Comparison of ENCODE assay signal across 14 cellular contexts in the genomic region with DNA sequence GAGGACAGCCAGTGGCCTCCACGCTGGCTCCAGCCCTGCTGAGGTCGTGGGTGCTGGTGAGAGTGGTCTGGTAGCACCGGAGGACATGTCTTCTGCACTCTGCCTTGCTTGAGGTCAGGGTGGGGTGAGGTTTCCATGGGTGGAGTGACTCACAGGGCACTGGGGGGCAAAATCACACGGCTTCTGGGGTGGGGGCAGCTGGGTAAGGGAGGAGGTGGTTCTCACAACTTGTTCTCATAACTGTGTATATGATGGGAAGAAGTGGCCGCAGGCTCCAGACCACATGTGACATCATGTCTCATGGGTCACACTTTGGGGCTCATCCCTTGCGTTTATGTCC. TPM values are rescaled to one million over a fixed set of nuclear protein-coding genes. Genes with fewer than 3 reads are reported as not detected.
DNase-seq lines count a peak whose midpoint lies in the region; ATAC-seq and TF ChIP-seq lines count a peak whose summit lies in the region.
"Had no signal": no experiment of that assay in that cellular context is flagged by ENCODE, and none has a peak within 500 bp of the region (broad histone marks: within the 10 kb centered on the region; RNA-seq: fewer than 3 reads in every experiment).

No MANE protein-coding gene starts in this region.

- no peak overlapping the region for H2AFZ ChIP-seq in smooth muscle cell (ENCODE audit: low read depth)

- intact Hi-C loops in dorsolateral prefrontal cortex (cut with DNase I) = no loop called here

- peaks cover 3% of the 10 kb centered on the region for H3K36me3 Mint-ChIP-seq in T-helper 17 cell (ENCODE audit: low read depth)
- H3K36me3 Mint-ChIP-seq in immature natural killer cell = peaks cover 33 to 37% (median 35%) of the 10 kb centered on the region in 3 donors

- no peaks in the 10 kb centered on the region for H3K4me1 ChIP-seq in smooth muscle cell (ENCODE audit: low read depth)
- H3K4me1 ChIP-seq: Caco-2 had no signal

- DNase-seq in T-helper 17 cell (no peak), activated T-cell treated with anti-CD3 and anti-CD28 coated beads for 4 hours (peak; percentile 28), immature natural killer cell (peak; percentile 97), RPMI8226 (no peak), smooth muscle cell (lab: John Stamatoyannopoulos, UW; ENCODE audit: unreplicated experiment) (no peak), dorsolateral prefrontal cortex (no peak)
- DNase-seq in stimulated activated CD8-positive, alpha-beta memory T cell treated with anti-CD3 and anti-CD28 coated beads, Interleukin-7, amount 100 ng/mL, for 4 hours (ENCODE audit: low read depth in 2 of 2) = peak; percentile 57 to 72
- DNase-seq: amygdala, dermis blood vessel endothelial cell, NCI-H526 treated with DMSO at 0.1 percent for 48 hours, nephron progenitor cell, SIG-M5, WERI-Rb-1 had no signal

- H3K27ac Mint-ChIP-seq in T-helper 17 cell = peak overlapping the region; percentile 91
- H3K27ac Mint-ChIP-seq in immature natural killer cell = peak overlapping the region; percentile 99 to 100 (median 99)
- H3K27ac Mint-ChIP-seq: nephron progenitor cell had no signal

- H3F3A ChIP-seq in smooth muscle cell (ENCODE audit: low read depth) = no peaks in the 10 kb centered on the region

- no peaks in the 10 kb centered on the region for H3K27me3 ChIP-seq in smooth muscle cell (ENCODE audit: low read depth)
- H3K27me3 ChIP-seq in dorsolateral prefrontal cortex = no peaks in the 10 kb centered on the region

- H3K9me3 Mint-ChIP-seq in immature natural killer cell = peaks cover 0 to 2% (median 0%) of the 10 kb centered on the region in 6 donors

- H3K9ac ChIP-seq in smooth muscle cell (ENCODE audit: low read depth) = no peak overlapping the region

- H3K4me2 ChIP-seq in smooth muscle cell = no peak overlapping the region

- H3K4me3 Mint-ChIP-seq in T-helper 17 cell (peak overlapping the region; percentile 96), immature natural killer cell (peak overlapping the region; percentile 99 to 100 (median 100))
- H3K4me3 Mint-ChIP-seq: nephron progenitor cell had no signal

- H3K9me3 ChIP-seq in T-helper 17 cell (ENCODE audit: control insufficient read depth, low read length, poor library complexity, severe bottlenecking) = no peaks in the 10 kb centered on the region
- H3K9me3 ChIP-seq in smooth muscle cell (replicated peaks; ENCODE audit: low read depth) = no peaks in the 10 kb centered on the region
- H3K9me3 ChIP-seq: Caco-2 had no signal

- no peak overlapping the region for H3K27ac ChIP-seq in smooth muscle cell (ENCODE audit: low read depth)
- no peak overlapping the region for H3K27ac ChIP-seq in dorsolateral prefrontal cortex
- H3K27ac ChIP-seq: WERI-Rb-1 had no signal

- no peaks in the 10 kb centered on the region for H3K27me3 Mint-ChIP-seq in T-helper 17 cell
- peaks cover 18 to 56% (median 51%) of the 10 kb centered on the region in 3 donors for H3K27me3 Mint-ChIP-seq in immature natural killer cell (ENCODE audit: low read depth in 3 of 3)

- no peaks in the 10 kb centered on the region for H4K20me1 ChIP-seq in smooth muscle cell (ENCODE audit: low read depth)

- ATAC-seq in T-helper 17 cell = no peak

- 79% methylated on average over 6 of the region's 6 CpGs for WGBS in smooth muscle cell (ENCODE audit: low lambda C conversion rate)

- no peaks in the 10 kb centered on the region for H3K79me2 ChIP-seq in smooth muscle cell (ENCODE audit: low read depth)

- H3K36me3 ChIP-seq in smooth muscle cell (ENCODE audit: low read depth) = no peaks in the 10 kb centered on the region
- H3K36me3 ChIP-seq: WERI-Rb-1 had no signal

- no peak for TF ChIP-seq CTCF in smooth muscle cell (IDR thresholded peaks at IDR 0.05; ENCODE audit: borderline replicate concordance, insufficient read depth, poor library complexity, severe bottlenecking)
- no peak for TF ChIP-seq CTCF in dorsolateral prefrontal cortex (IDR thresholded peaks at IDR 0.05 in 54 of 56, conservative IDR thresholded peaks at IDR 0.05 in 2 of 56; ENCODE audit: low read depth in 1 of 56, partially characterized antibody in 56 of 56)

- H3K4me1 Mint-ChIP-seq in T-helper 17 cell = peaks cover 27% of the 10 kb centered on the region
- H3K4me1 Mint-ChIP-seq in immature natural killer cell = peaks cover 65 to 70% of the 10 kb centered on the region in 2 donors
- H3K4me1 Mint-ChIP-seq: nephron progenitor cell had no signal

- no peak overlapping the region for H3K4me3 ChIP-seq in smooth muscle cell
- H3K4me3 ChIP-seq in dorsolateral prefrontal cortex = no peak overlapping the region

RNA-seq across cellular contexts. Expression of a gene that starts 0.9 kb away (rescaled TPM):
- total RNA-seq in T-helper 17 cell (10 to 100 TPM; 16.5 to 18.0 TPM), smooth muscle cell (not detected in 2 replicates), dorsolateral prefrontal cortex (1 to 10 TPM in 49 of 120 experiments, under 1 TPM in 55, not detected in 16; 0.25 to 4.6 (median 0.89) TPM)
- polyA plus RNA-seq in immature natural killer cell (1,000 to 10,000 TPM; 4,156 to 6,150 (median 5,696) TPM), smooth muscle cell (not detected in 2 replicates)
- total RNA-seq: dermis blood vessel endothelial cell had no signal

Comparison
In these comparisons a context has a peak if more than half of its experiments do, and no peak if none do; other contexts are left out.
1. DNase-seq: peak in activated T-cell treated with anti-CD3 and anti-CD28 coated beads for 4 hours (single experiment), immature natural killer cell (3 of 3) and stimulated activated CD8-positive, alpha-beta memory T cell treated with anti-CD3 and anti-CD28 coated beads, Interleukin-7, amount 100 ng/mL, for 4 hours (2 of 2); none in T-helper 17 cell (0 of 3), RPMI8226 (single experiment), smooth muscle cell (single experiment) and dorsolateral prefrontal cortex (0 of 10).